8 cellular contexts compared by ENCODE assay signal in the genomic region with DNA sequence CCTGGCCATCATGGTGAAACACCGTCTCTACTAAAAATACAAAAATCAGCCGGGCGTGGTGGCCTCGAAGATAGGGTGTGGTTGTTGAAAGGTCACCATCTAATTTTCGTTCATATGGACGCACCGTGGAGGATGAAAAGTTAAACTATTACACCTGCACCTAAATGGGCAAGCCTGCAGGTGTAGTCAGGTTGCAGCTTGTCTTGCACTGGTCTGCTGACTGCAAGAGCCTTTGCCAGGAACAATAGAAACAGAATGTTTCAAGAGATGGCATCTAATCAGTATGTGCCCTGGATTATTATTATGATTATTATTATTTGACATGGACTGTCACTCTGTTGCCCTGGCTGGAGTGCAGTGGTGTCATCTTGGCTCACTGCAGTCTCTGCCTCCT. TPM values are rescaled to one million over a fixed set of nuclear protein-coding genes. Genes with fewer than 3 reads are reported as not detected.
A peak's percentile ranks its signal among the peaks of the same experiment; 100 is the strongest.
DNase-seq lines count a peak whose midpoint lies in the region; ATAC-seq and TF ChIP-seq lines count a peak whose summit lies in the region.

No MANE protein-coding gene starts in this region.

- H3K27ac Mint-ChIP-seq in activated CD8-positive, alpha-beta T cell treated with anti-CD3 and anti-CD28 coated beads, Interleukin-2, amount 10 ng/mL, durations not matched to agents 7 days and 5 days = peak overlapping the region; percentile 92
- H3K27ac Mint-ChIP-seq in immature natural killer cell = peak overlapping the region; percentile 73 to 90 (median 87)
- peak overlapping the region; percentile 85 to 95 for H3K27ac Mint-ChIP-seq in stimulated activated naive CD8-positive, alpha-beta T cell treated with anti-CD3 and anti-CD28 coated beads, Interleukin-15, amount 100 ng/mL, for 72 hours

- TF ChIP-seq EP300 in SK-N-SH (IDR thresholded peaks at IDR 0.05; ENCODE audit: borderline replicate concordance in 1 of 2, low read depth in 1 of 2, low read length in 1 of 2) = no peak

- H3K4me3 ChIP-seq in SK-N-SH (ENCODE audit: low read depth in 2 of 2, low read length in 1 of 2) = peak overlapping the region; percentile 95 to 99

- H3K9me3 ChIP-seq in SK-N-SH = no peaks in the 10 kb centered on the region

- no peak for ATAC-seq in SK-N-SH treated with all-trans-retinoic acid at 6 μM for 48 hours
- ATAC-seq in activated CD8-positive, alpha-beta T cell treated with anti-CD3 and anti-CD28 coated beads, Interleukin-2, amount 10 ng/mL, durations not matched to agents 7 days and 5 days = no peak
- ATAC-seq in stimulated activated naive CD8-positive, alpha-beta T cell treated with anti-CD3 and anti-CD28 coated beads, Interleukin-15, amount 100 ng/mL, for 72 hours = no peak

- H3K4me3 Mint-ChIP-seq in activated CD8-positive, alpha-beta T cell treated with anti-CD3 and anti-CD28 coated beads, Interleukin-2, amount 10 ng/mL, durations not matched to agents 7 days and 5 days = peak overlapping the region; percentile 94
- peak overlapping the region; percentile 88 to 98 (median 93) for H3K4me3 Mint-ChIP-seq in immature natural killer cell
- peak overlapping the region; percentile 86 to 95 for H3K4me3 Mint-ChIP-seq in stimulated activated naive CD8-positive, alpha-beta T cell treated with anti-CD3 and anti-CD28 coated beads, Interleukin-15, amount 100 ng/mL, for 72 hours

- H3K9me2 ChIP-seq in SK-N-SH = no peaks in the 10 kb centered on the region

- H3K27me3 ChIP-seq in SK-N-SH (ENCODE audit: insufficient read depth) = no peaks in the 10 kb centered on the region

- CTCF ChIA-PET in SK-N-SH (lab: Yijun Ruan, JAX) = interaction anchor here (0.6 kb wide), 1 partner anchor 233 kb away, joined by 3 read pairs; no protein-coding TSS in a partner anchor
- CTCF ChIA-PET in activated CD8-positive, alpha-beta T cell treated with anti-CD3 and anti-CD28 coated beads, Interleukin-2, amount 10 ng/mL, durations not matched to agents 7 days and 5 days (lab: Charles Lee) = interaction anchor here (1.2 kb wide), 1 partner anchor 16 kb away, joined by 3 read pairs; no protein-coding TSS in a partner anchor

- no peak for TF ChIP-seq CTCF in SK-N-SH (IDR thresholded peaks at IDR 0.05)

- peaks cover 4 to 25% of the 10 kb centered on the region in 2 experiments; a peak in 3 of 4 replicates for H3K4me1 ChIP-seq in SK-N-SH (ENCODE audit: control insufficient read depth in 1 of 2, insufficient read depth in 2 of 2, low read depth in 1 of 2, low read length in 1 of 2)

- peaks cover 12% of the 10 kb centered on the region for H3F3A ChIP-seq in SK-N-SH (replicated peaks; ENCODE audit: insufficient read depth)

- H3K4me1 Mint-ChIP-seq in activated CD8-positive, alpha-beta T cell treated with anti-CD3 and anti-CD28 coated beads, Interleukin-2, amount 10 ng/mL, durations not matched to agents 7 days and 5 days (ENCODE audit: low read depth) = peaks cover 55% of the 10 kb centered on the region
- H3K4me1 Mint-ChIP-seq in immature natural killer cell = peaks cover 54 to 82% of the 10 kb centered on the region in 2 donors
- H3K4me1 Mint-ChIP-seq in stimulated activated naive CD8-positive, alpha-beta T cell treated with anti-CD3 and anti-CD28 coated beads, Interleukin-15, amount 100 ng/mL, for 72 hours = peaks cover 75% of the 10 kb centered on the region

- H3K27ac ChIP-seq in SK-N-SH (ENCODE audit: low read depth in 2 of 2, low read length in 1 of 2) = no peak overlapping the region

- WGBS in SK-N-SH (ENCODE audit: low lambda C conversion rate) = 30% methylated on average over 7 of the region's 7 CpGs

- POLR2A ChIA-PET in SK-N-SH (lab: Yijun Ruan, JAX) = no interaction called here
- POLR2A ChIA-PET in activated CD8-positive, alpha-beta T cell treated with anti-CD3 and anti-CD28 coated beads, Interleukin-2, amount 10 ng/mL, durations not matched to agents 7 days and 5 days (lab: Charles Lee) = interaction anchor here (1.0 to 1.1 kb wide), 2 partner anchors 9 to 10 kb away, joined by 3 read pairs; no protein-coding TSS in a partner anchor

- peak overlapping the region; percentile 88 for H3K4me2 ChIP-seq in SK-N-SH

- peaks cover 28% of the 10 kb centered on the region for H3K79me2 ChIP-seq in SK-N-SH (ENCODE audit: insufficient read depth)

- TF ChIP-seq RAD21 in SK-N-SH (IDR thresholded peaks at IDR 0.05; ENCODE audit: low read length) = no peak

- no peak overlapping the region for H2AFZ ChIP-seq in SK-N-SH (ENCODE audit: low read depth)

- DNase-seq in SK-N-SH (no peak), immature natural killer cell (no peak), globus pallidus (ENCODE audit: low spot score) (no peak), T1000 (lab: John Stamatoyannopoulos, UW) (no peak)
- no peak for DNase-seq in activated CD8-positive, alpha-beta T cell treated with anti-CD3 and anti-CD28 coated beads, Interleukin-2, amount 10 ng/mL, durations not matched to agents 7 days and 5 days
- DNase-seq in stimulated activated naive CD8-positive, alpha-beta T cell treated with anti-CD3 and anti-CD28 coated beads, Interleukin-15, amount 100 ng/mL, for 72 hours = no peak
- DNase-seq in activated effector memory CD4-positive, alpha-beta T cell treated with Interleukin-2 at 50 U/mL for 16 hours = no peak

- peaks cover 45% of the 10 kb centered on the region for H3K36me3 Mint-ChIP-seq in activated CD8-positive, alpha-beta T cell treated with anti-CD3 and anti-CD28 coated beads, Interleukin-2, amount 10 ng/mL, durations not matched to agents 7 days and 5 days (ENCODE audit: low read depth)
- H3K36me3 Mint-ChIP-seq in immature natural killer cell = peaks cover 0 to 17% (median 12%) of the 10 kb centered on the region in 3 donors

- peaks cover 25 to 36% of the 10 kb centered on the region in 2 experiments for H3K36me3 ChIP-seq in SK-N-SH (replicated peaks in 1 of 2; ENCODE audit: control insufficient read depth in 1 of 2, insufficient read depth in 2 of 2, low read length in 1 of 2)

- peak overlapping the region; percentile 86 for H3K9ac ChIP-seq in SK-N-SH

- no peaks in the 10 kb centered on the region for H3K9me3 Mint-ChIP-seq in activated CD8-positive, alpha-beta T cell treated with anti-CD3 and anti-CD28 coated beads, Interleukin-2, amount 10 ng/mL, durations not matched to agents 7 days and 5 days (ENCODE audit: insufficient read depth)
- no peaks in the 10 kb centered on the region for H3K9me3 Mint-ChIP-seq in immature natural killer cell
- H3K9me3 Mint-ChIP-seq in stimulated activated naive CD8-positive, alpha-beta T cell treated with anti-CD3 and anti-CD28 coated beads, Interleukin-15, amount 100 ng/mL, for 72 hours = no peaks in the 10 kb centered on the region

- peaks cover 5% of the 10 kb centered on the region for H4K20me1 ChIP-seq in SK-N-SH (ENCODE audit: insufficient read depth)

- no peaks in the 10 kb centered on the region for H3K27me3 Mint-ChIP-seq in activated CD8-positive, alpha-beta T cell treated with anti-CD3 and anti-CD28 coated beads, Interleukin-2, amount 10 ng/mL, durations not matched to agents 7 days and 5 days (ENCODE audit: low read depth)
- H3K27me3 Mint-ChIP-seq in immature natural killer cell (ENCODE audit: low read depth in 3 of 3) = peaks cover 2 to 5% (median 3%) of the 10 kb centered on the region in 3 donors
- H3K27me3 Mint-ChIP-seq in stimulated activated naive CD8-positive, alpha-beta T cell treated with anti-CD3 and anti-CD28 coated beads, Interleukin-15, amount 100 ng/mL, for 72 hours = no peaks in the 10 kb centered on the region

TF ChIP-seq in SK-N-SH, 30 proteins besides CTCF, POLR2A, EP300 and RAD21 (continues in another document):
- TF ChIP-seq RCOR1 (IDR thresholded peaks at IDR 0.05; ENCODE audit: low read length) = no peak

TF ChIP-seq in SK-N-SH treated with all-trans-retinoic acid at 6 μM for 48 hours, 23 proteins besides CTCF, POLR2A, EP300 and RAD21 (continues in another document):
- TF ChIP-seq SNAI2 (CRISPR knock-in tag; IDR thresholded peaks at IDR 0.05) (no peak), GLIS3 (CRISPR knock-in tag; IDR thresholded peaks at IDR 0.05) (no peak), ZFP30 (CRISPR knock-in tag; IDR thresholded peaks at IDR 0.05) (no peak), ISL1 (CRISPR knock-in tag; IDR thresholded peaks at IDR 0.05) (no peak), ZNF565 (CRISPR knock-in tag; conservative IDR thresholded peaks at IDR 0.05; ENCODE audit: low read depth) (no peak), ZNF70 (CRISPR knock-in tag; IDR thresholded peaks at IDR 0.05) (no peak), OSR1 (CRISPR knock-in tag; IDR thresholded peaks at IDR 0.05) (no peak), RARB (CRISPR knock-in tag; IDR thresholded peaks at IDR 0.05) (no peak), ARNTL (CRISPR knock-in tag; IDR thresholded peaks at IDR 0.05; ENCODE audit: borderline replicate concordance, low read depth) (no peak)
- TF ChIP-seq, protein P1, sequence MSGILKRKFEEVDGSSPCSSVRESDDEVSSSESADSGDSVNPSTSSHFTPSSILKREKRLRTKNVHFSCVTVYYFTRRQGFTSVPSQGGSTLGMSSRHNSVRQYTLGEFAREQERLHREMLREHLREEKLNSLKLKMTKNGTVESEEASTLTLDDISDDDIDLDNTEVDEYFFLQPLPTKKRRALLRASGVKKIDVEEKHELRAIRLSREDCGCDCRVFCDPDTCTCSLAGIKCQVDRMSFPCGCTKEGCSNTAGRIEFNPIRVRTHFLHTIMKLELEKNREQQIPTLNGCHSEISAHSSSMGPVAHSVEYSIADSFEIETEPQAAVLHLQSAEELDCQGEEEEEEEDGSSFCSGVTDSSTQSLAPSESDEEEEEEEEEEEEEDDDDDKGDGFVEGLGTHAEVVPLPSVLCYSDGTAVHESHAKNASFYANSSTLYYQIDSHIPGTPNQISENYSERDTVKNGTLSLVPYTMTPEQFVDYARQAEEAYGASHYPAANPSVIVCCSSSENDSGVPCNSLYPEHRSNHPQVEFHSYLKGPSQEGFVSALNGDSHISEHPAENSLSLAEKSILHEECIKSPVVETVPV (CRISPR knock-in tag; IDR thresholded peaks at IDR 0.05) = no peak

RNA-seq across cellular contexts. Expression of a gene that starts 0.9 kb away (rescaled TPM):
- 62.5 and 74.0 TPM in 2 replicates for polyA plus RNA-seq in SK-N-SH (2012; rRNA removed)
- 22.5 and 26.2 TPM in 2 replicates for polyA plus RNA-seq in SK-N-SH (2012; cell fraction: cytosol; rRNA removed)
- polyA plus RNA-seq in SK-N-SH (2012; cell fraction: nucleus; rRNA removed) = 417 and 453 TPM in 2 replicates
- total RNA-seq in activated CD8-positive, alpha-beta T cell treated with anti-CD3 and anti-CD28 coated beads, Interleukin-2, amount 10 ng/mL, durations not matched to agents 7 days and 5 days = 100 to 1,000 TPM; 118 to 127 TPM
- polyA plus RNA-seq in immature natural killer cell = 10 to 100 TPM; 35.1 to 48.0 (median 37.1) TPM

RNA-seq across cellular contexts. Expression of a gene that starts 5.7 kb away (rescaled TPM):
- polyA plus RNA-seq in SK-N-SH (2012; rRNA removed) (21.4 and 22.5 TPM in 2 replicates), immature natural killer cell (10 to 100 TPM; 10.2 to 15.1 (median 15.0) TPM)
- 10.3 and 15.5 TPM in 2 replicates for polyA plus RNA-seq in SK-N-SH (2012; cell fraction: cytosol; rRNA removed)
- polyA plus RNA-seq in SK-N-SH (2012; cell fraction: nucleus; rRNA removed) = 14.5 and 15.8 TPM in 2 replicates
- total RNA-seq in activated CD8-positive, alpha-beta T cell treated with anti-CD3 and anti-CD28 coated beads, Interleukin-2, amount 10 ng/mL, durations not matched to agents 7 days and 5 days = 10 to 100 TPM; 57.9 to 58.8 TPM
